Comparison of ENCODE assay signal across 8 cellular contexts in genomic region chr10:76303682-76304316, GRCh38.
A peak's percentile ranks its signal among the peaks of the same experiment; 100 is the strongest.
DNase-seq lines count a peak whose midpoint lies in the region; ATAC-seq and TF ChIP-seq lines count a peak whose summit lies in the region.

No MANE protein-coding gene starts in this region.

- peak; percentile 44 for TF ChIP-seq CTCF in HFF-Myc (IDR thresholded peaks at IDR 0.05; ENCODE audit: low read depth, low read length, missing control alignments)
- peak; percentile 36 for TF ChIP-seq CTCF in WI38 (IDR thresholded peaks at IDR 0.05; ENCODE audit: low read depth, low read length)

- H3K4me3 ChIP-seq in HFF-Myc (replicated peaks; ENCODE audit: low read depth, low read length) (no peak overlapping the region), WI38 (ENCODE audit: low read depth, low read length) (no peak overlapping the region)

- peak; percentile 81 for DNase-seq in EH (ENCODE audit: low read depth)
- peak; percentile 45 for DNase-seq in HFF-Myc (ENCODE audit: extremely low read depth, low read depth)
- peak; percentile 8 for DNase-seq in NCI-H2081 treated with DMSO at 0.1 percent for 48 hours (lab: John Stamatoyannopoulos, UW)
- peak; percentile 24 for DNase-seq in foreskin melanocyte
- peak; percentile 8 for DNase-seq in occipital lobe (lab: John Stamatoyannopoulos, UW)

- ATAC-seq in GM18517 (IDR thresholded peaks at IDR 0.05; ENCODE audit: unreplicated experiment) (no peak), HG02970 (IDR thresholded peaks at IDR 0.05; ENCODE audit: low FRiP score, unreplicated experiment) (no peak)

Comparison
In these comparisons a context has a peak if more than half of its experiments do, and no peak if none do; other contexts are left out.
1. DNase-seq: peak in every context shown above with its lines; median percentile 81 in EH; 45 in HFF-Myc; 24 in foreskin melanocyte; 8 in NCI-H2081 treated with DMSO at 0.1 percent for 48 hours; 8 in occipital lobe.